1 cellular context compared by ENCODE assay signal in the genomic region with DNA sequence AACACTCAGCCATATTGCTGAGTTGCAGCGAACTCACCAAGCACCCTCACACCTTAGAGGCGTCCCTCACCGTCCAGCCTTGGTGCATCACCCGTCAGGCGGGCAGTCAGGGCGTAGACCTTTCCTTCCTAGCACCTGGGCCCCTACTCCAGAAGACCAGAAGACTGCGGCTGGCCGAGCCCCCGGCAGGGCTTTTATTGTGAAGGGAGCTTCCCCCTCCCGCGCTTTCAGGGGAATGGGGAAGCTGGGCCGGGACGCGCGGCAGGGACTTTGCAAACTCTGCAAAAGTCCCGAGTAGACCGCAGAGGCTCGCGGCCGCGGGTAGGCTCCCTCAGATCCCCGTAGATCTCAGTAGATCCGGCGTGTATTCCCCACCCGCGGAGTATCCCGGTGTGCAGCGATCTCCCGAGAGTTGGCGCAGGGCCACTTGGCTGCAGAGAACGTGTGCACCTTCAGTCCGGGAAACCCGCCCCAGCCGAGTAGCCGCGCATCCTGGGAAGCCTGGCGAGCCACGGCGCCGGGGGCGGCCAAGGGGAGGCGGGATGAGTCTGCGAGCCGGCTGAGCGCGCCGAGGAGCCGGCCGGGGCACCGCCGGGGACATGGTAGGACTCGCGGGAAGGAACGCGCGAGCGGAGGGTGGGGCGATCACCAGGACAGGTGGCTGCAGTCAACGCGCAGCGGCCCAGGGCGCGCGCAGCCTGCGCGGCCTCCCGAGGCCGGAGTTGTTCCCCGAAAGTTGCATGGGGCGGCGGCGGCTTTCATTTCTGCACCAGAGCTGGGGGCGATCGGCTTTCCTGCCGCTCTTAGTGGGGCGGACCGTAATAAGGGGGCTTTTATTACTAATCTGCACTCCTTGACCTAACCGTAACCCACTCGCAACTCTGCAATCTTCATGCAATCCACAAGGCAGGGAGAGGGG.
TF ChIP-seq lines count a peak whose summit lies in the region.

A gene (plus strand): TSS at position 268 of the 919 bp plus-strand sequence. CDS start 332 bp downstream, at position 600.

TF ChIP-seq in HEK293, 187 proteins besides CTCF, POLR2A, EP300 and RAD21 (continued from another document and continues in another):
- TF ChIP-seq, protein P1, sequence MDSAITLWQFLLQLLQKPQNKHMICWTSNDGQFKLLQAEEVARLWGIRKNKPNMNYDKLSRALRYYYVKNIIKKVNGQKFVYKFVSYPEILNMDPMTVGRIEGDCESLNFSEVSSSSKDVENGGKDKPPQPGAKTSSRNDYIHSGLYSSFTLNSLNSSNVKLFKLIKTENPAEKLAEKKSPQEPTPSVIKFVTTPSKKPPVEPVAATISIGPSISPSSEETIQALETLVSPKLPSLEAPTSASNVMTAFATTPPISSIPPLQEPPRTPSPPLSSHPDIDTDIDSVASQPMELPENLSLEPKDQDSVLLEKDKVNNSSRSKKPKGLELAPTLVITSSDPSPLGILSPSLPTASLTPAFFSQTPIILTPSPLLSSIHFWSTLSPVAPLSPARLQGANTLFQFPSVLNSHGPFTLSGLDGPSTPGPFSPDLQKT (IDR thresholded peaks at IDR 0.05; ENCODE audit: borderline replicate concordance, low read depth, low read length), result no peak
- TF ChIP-seq ZNF311 (tag by site-specific recombination; IDR thresholded peaks at IDR 0.05; ENCODE audit: borderline replicate concordance) (no peak), ZNF341 (tag by site-specific recombination; IDR thresholded peaks at IDR 0.05; ENCODE audit: low read depth) (peak; percentile 28; the same call in 1 of the 2 replicates), ZNF391 (tag by site-specific recombination; IDR thresholded peaks at IDR 0.05; ENCODE audit: borderline replicate concordance, low read depth) (no peak), TCF7L2 (IDR thresholded peaks at IDR 0.05; ENCODE audit: borderline replicate concordance, low read depth, low read length) (no peak), YY1 (tag by site-specific recombination; IDR thresholded peaks at IDR 0.05) (no peak), ZNF266 (tag by site-specific recombination; IDR thresholded peaks at IDR 0.05; ENCODE audit: low read depth) (no peak), ZNF140 (tag by site-specific recombination; IDR thresholded peaks at IDR 0.05) (no peak), HOXC10 (CRISPR knock-in tag; IDR thresholded peaks at IDR 0.05) (no peak), KLF10 (tag by site-specific recombination; IDR thresholded peaks at IDR 0.05) (peak; percentile 48; the same call in 1 of the 2 replicates), BCL11B (tag by site-specific recombination; IDR thresholded peaks at IDR 0.05; ENCODE audit: low read depth) (no peak), ZIC2 (tag by site-specific recombination; IDR thresholded peaks at IDR 0.05) (peak; percentile 76), SALL2 (tag by site-specific recombination; IDR thresholded peaks at IDR 0.05; ENCODE audit: borderline replicate concordance) (no peak), ZNF626 (tag by site-specific recombination; IDR thresholded peaks at IDR 0.05) (no peak), ZNF211 (tag by site-specific recombination; IDR thresholded peaks at IDR 0.05; ENCODE audit: low read depth) (no peak), ZNF350 (tag by site-specific recombination; IDR thresholded peaks at IDR 0.05) (no peak), ZNF701 (tag by site-specific recombination; IDR thresholded peaks at IDR 0.05) (no peak), ZFP37 (tag by site-specific recombination; IDR thresholded peaks at IDR 0.05) (0 out of 2 replicates have a peak, but pooled peaks have one; percentile 20), ZNF37A (tag by site-specific recombination; IDR thresholded peaks at IDR 0.05) (no peak), ZNF366 (tag by site-specific recombination; conservative IDR thresholded peaks at IDR 0.05) (no peak), ZNF2 (tag by site-specific recombination; IDR thresholded peaks at IDR 0.05) (peak; percentile 42; the same call in 1 of the 2 replicates), ZNF501 (tag by site-specific recombination; IDR thresholded peaks at IDR 0.05) (0 out of 2 replicates have a peak, but pooled peaks have one; percentile 39), ZNF600 (tag by site-specific recombination; IDR thresholded peaks at IDR 0.05) (peak; percentile 83), ZSCAN16 (tag by site-specific recombination; IDR thresholded peaks at IDR 0.05) (no peak), ZNF221 (tag by site-specific recombination; IDR thresholded peaks at IDR 0.05; ENCODE audit: borderline replicate concordance) (no peak), ZXDB (tag by site-specific recombination; IDR thresholded peaks at IDR 0.05) (0 out of 2 replicates have a peak, but pooled peaks have one; percentile 37), SP2 (tag by site-specific recombination; IDR thresholded peaks at IDR 0.05) (peak; percentile 57; the same call in 1 of the 2 replicates), MYNN (tag by site-specific recombination; IDR thresholded peaks at IDR 0.05; ENCODE audit: borderline replicate concordance) (peak; percentile 100), SCRT1 (tag by site-specific recombination; IDR thresholded peaks at IDR 0.05; ENCODE audit: borderline replicate concordance) (no peak), SP7 (tag by site-specific recombination; IDR thresholded peaks at IDR 0.05) (0 out of 2 replicates have a peak, but pooled peaks have one; percentile 29), ZNF19 (tag by site-specific recombination; IDR thresholded peaks at IDR 0.05; ENCODE audit: low read depth) (no peak), ZNF623 (tag by site-specific recombination; IDR thresholded peaks at IDR 0.05) (no peak), IKZF3 (tag by site-specific recombination; IDR thresholded peaks at IDR 0.05) (peak; percentile 38; the same call in 1 of the 2 replicates), ZNF596 (tag by site-specific recombination; IDR thresholded peaks at IDR 0.05) (no peak), ZNF510 (tag by site-specific recombination; IDR thresholded peaks at IDR 0.05; ENCODE audit: insufficient replicate concordance) (peak; percentile 30), ZNF830 (tag by site-specific recombination; IDR thresholded peaks at IDR 0.05; ENCODE audit: low read depth) (no peak), ZNF10 (tag by site-specific recombination; IDR thresholded peaks at IDR 0.05) (no peak), ZNF394 (tag by site-specific recombination; IDR thresholded peaks at IDR 0.05; ENCODE audit: borderline replicate concordance) (peak; percentile 89), ZBTB7A (tag by site-specific recombination; IDR thresholded peaks at IDR 0.05; ENCODE audit: low read depth) (no peak), ZSCAN23 (tag by site-specific recombination; IDR thresholded peaks at IDR 0.05) (no peak)
- TF ChIP-seq, protein P2, sequence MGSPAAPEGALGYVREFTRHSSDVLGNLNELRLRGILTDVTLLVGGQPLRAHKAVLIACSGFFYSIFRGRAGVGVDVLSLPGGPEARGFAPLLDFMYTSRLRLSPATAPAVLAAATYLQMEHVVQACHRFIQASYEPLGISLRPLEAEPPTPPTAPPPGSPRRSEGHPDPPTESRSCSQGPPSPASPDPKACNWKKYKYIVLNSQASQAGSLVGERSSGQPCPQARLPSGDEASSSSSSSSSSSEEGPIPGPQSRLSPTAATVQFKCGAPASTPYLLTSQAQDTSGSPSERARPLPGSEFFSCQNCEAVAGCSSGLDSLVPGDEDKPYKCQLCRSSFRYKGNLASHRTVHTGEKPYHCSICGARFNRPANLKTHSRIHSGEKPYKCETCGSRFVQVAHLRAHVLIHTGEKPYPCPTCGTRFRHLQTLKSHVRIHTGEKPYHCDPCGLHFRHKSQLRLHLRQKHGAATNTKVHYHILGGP (tag by site-specific recombination; IDR thresholded peaks at IDR 0.05), result no peak
- TF ChIP-seq, protein P3, sequence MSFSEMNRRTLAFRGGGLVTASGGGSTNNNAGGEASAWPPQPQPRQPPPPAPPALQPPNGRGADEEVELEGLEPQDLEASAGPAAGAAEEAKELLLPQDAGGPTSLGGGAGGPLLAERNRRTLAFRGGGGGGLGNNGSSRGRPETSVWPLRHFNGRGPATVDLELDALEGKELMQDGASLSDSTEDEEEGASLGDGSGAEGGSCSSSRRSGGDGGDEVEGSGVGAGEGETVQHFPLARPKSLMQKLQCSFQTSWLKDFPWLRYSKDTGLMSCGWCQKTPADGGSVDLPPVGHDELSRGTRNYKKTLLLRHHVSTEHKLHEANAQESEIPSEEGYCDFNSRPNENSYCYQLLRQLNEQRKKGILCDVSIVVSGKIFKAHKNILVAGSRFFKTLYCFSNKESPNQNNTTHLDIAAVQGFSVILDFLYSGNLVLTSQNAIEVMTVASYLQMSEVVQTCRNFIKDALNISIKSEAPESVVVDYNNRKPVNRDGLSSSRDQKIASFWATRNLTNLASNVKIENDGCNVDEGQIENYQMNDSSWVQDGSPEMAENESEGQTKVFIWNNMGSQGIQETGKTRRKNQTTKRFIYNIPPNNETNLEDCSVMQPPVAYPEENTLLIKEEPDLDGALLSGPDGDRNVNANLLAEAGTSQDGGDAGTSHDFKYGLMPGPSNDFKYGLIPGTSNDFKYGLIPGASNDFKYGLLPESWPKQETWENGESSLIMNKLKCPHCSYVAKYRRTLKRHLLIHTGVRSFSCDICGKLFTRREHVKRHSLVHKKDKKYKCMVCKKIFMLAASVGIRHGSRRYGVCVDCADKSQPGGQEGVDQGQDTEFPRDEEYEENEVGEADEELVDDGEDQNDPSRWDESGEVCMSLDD (tag by site-specific recombination; IDR thresholded peaks at IDR 0.05), result 0 out of 2 replicates have a peak, but pooled peaks have one; percentile 14
- TF ChIP-seq, protein P4, sequence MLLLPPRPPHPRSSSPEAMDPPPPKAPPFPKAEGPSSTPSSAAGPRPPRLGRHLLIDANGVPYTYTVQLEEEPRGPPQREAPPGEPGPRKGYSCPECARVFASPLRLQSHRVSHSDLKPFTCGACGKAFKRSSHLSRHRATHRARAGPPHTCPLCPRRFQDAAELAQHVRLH (tag by site-specific recombination; IDR thresholded peaks at IDR 0.05), result no peak
- TF ChIP-seq, protein P5, sequence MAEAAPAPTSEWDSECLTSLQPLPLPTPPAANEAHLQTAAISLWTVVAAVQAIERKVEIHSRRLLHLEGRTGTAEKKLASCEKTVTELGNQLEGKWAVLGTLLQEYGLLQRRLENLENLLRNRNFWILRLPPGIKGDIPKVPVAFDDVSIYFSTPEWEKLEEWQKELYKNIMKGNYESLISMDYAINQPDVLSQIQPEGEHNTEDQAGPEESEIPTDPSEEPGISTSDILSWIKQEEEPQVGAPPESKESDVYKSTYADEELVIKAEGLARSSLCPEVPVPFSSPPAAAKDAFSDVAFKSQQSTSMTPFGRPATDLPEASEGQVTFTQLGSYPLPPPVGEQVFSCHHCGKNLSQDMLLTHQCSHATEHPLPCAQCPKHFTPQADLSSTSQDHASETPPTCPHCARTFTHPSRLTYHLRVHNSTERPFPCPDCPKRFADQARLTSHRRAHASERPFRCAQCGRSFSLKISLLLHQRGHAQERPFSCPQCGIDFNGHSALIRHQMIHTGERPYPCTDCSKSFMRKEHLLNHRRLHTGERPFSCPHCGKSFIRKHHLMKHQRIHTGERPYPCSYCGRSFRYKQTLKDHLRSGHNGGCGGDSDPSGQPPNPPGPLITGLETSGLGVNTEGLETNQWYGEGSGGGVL (tag by site-specific recombination; IDR thresholded peaks at IDR 0.05), result peak; percentile 69
- TF ChIP-seq, protein P6, sequence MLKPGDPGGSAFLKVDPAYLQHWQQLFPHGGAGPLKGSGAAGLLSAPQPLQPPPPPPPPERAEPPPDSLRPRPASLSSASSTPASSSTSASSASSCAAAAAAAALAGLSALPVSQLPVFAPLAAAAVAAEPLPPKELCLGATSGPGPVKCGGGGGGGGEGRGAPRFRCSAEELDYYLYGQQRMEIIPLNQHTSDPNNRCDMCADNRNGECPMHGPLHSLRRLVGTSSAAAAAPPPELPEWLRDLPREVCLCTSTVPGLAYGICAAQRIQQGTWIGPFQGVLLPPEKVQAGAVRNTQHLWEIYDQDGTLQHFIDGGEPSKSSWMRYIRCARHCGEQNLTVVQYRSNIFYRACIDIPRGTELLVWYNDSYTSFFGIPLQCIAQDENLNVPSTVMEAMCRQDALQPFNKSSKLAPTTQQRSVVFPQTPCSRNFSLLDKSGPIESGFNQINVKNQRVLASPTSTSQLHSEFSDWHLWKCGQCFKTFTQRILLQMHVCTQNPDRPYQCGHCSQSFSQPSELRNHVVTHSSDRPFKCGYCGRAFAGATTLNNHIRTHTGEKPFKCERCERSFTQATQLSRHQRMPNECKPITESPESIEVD (tag by site-specific recombination; IDR thresholded peaks at IDR 0.05), result no peak
- TF ChIP-seq, protein P7, sequence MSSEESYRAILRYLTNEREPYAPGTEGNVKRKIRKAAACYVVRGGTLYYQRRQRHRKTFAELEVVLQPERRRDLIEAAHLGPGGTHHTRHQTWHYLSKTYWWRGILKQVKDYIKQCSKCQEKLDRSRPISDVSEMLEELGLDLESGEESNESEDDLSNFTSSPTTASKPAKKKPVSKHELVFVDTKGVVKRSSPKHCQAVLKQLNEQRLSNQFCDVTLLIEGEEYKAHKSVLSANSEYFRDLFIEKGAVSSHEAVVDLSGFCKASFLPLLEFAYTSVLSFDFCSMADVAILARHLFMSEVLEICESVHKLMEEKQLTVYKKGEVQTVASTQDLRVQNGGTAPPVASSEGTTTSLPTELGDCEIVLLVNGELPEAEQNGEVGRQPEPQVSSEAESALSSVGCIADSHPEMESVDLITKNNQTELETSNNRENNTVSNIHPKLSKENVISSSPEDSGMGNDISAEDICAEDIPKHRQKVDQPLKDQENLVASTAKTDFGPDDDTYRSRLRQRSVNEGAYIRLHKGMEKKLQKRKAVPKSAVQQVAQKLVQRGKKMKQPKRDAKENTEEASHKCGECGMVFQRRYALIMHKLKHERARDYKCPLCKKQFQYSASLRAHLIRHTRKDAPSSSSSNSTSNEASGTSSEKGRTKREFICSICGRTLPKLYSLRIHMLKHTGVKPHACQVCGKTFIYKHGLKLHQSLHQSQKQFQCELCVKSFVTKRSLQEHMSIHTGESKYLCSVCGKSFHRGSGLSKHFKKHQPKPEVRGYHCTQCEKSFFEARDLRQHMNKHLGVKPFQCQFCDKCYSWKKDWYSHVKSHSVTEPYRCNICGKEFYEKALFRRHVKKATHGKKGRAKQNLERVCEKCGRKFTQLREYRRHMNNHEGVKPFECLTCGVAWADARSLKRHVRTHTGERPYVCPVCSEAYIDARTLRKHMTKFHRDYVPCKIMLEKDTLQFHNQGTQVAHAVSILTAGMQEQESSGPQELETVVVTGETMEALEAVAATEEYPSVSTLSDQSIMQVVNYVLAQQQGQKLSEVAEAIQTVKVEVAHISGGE (tag by site-specific recombination; conservative IDR thresholded peaks at IDR 0.05; ENCODE audit: low read depth), result 0 out of 2 replicates have a peak, but pooled peaks have one; percentile 34
- TF ChIP-seq, protein P8, sequence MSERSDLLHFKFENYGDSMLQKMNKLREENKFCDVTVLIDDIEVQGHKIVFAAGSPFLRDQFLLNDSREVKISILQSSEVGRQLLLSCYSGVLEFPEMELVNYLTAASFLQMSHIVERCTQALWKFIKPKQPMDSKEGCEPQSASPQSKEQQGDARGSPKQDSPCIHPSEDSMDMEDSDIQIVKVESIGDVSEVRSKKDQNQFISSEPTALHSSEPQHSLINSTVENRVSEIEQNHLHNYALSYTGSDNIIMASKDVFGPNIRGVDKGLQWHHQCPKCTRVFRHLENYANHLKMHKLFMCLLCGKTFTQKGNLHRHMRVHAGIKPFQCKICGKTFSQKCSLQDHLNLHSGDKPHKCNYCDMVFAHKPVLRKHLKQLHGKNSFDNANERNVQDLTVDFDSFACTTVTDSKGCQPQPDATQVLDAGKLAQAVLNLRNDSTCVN (tag by site-specific recombination; optimal IDR thresholded peaks at IDR 0.05), result peak; percentile 94
